In genomic region chr13:50214514-50214913, GRCh38 we compare ENCODE assay signal across 26 cellular contexts.
A peak's percentile ranks its signal among the peaks of the same experiment; 100 is the strongest.
DNase-seq lines count a peak whose midpoint lies in the region; ATAC-seq and TF ChIP-seq lines count a peak whose summit lies in the region.
"Had no signal": no experiment of that assay in that cellular context is flagged by ENCODE, and none has a peak within 500 bp of the region (broad histone marks: within the 10 kb centered on the region; RNA-seq: fewer than 3 reads in every experiment).

No MANE protein-coding gene starts in this region.

- H2BK120ac ChIP-seq in mesenchymal stem cell (ENCODE audit: low read depth, low read length) = no peak overlapping the region

- peaks cover 7% of the 10 kb centered on the region for H3K36me3 Mint-ChIP-seq in activated naive CD4-positive, alpha-beta T cell treated with anti-CD3 and anti-CD28 coated beads, Interleukin-2, amount 50 U/mL, for 24 hours
- H3K36me3 Mint-ChIP-seq in activated naive CD4-positive, alpha-beta T cell treated with anti-CD3 and anti-CD28 coated beads for 36 hours (ENCODE audit: low read depth) = peaks cover 3% of the 10 kb centered on the region

- intact Hi-C loops in activated naive CD4-positive, alpha-beta T cell treated with anti-CD3 and anti-CD28 coated beads for 36 hours (cut with micrococcal nuclease) = no loop called here
- intact Hi-C loops in esophagus muscularis mucosa (cut with DNase I) = no loop called here

- H3K79me1 ChIP-seq in mesenchymal stem cell (replicated peaks; ENCODE audit: low read length, poor library complexity, severe bottlenecking) = no peaks in the 10 kb centered on the region

- TF ChIP-seq CTCF in esophagus muscularis mucosa (IDR thresholded peaks at IDR 0.05) = no peak

- H2BK12ac ChIP-seq in mesenchymal stem cell (ENCODE audit: low read length in 2 of 2) = no peak overlapping the region

- H3K9me3 ChIP-seq in mesenchymal stem cell (ENCODE audit: control insufficient read depth, low read length) (peaks cover 22% of the 10 kb centered on the region), esophagus muscularis mucosa (peaks cover 0 to 7% (median 6%) of the 10 kb centered on the region in 4 donors)

- no peak overlapping the region for H4K91ac ChIP-seq in mesenchymal stem cell (ENCODE audit: low read length)

- H3K27me3 ChIP-seq in mesenchymal stem cell (ENCODE audit: control insufficient read depth in 1 of 2, insufficient read depth in 1 of 2, low read length in 2 of 2) (no peaks in the 10 kb centered on the region), esophagus muscularis mucosa (no peaks in the 10 kb centered on the region)

- H3K4me1 ChIP-seq in mesenchymal stem cell (ENCODE audit: control insufficient read depth, insufficient read depth, low read depth, low read length) (no peaks in the 10 kb centered on the region), esophagus muscularis mucosa (no peaks in the 10 kb centered on the region)

- CTCF ChIA-PET in activated naive CD4-positive, alpha-beta T cell treated with anti-CD3 and anti-CD28 coated beads for 36 hours (lab: Charles Lee) = no interaction called here

- no peak overlapping the region for H3K4me2 ChIP-seq in mesenchymal stem cell (ENCODE audit: low read length, poor library complexity, severe bottlenecking)
- H3K4me2 ChIP-seq: KMS-11 had no signal

- H3K27ac ChIP-seq in mesenchymal stem cell (ENCODE audit: low read length, poor library complexity, severe bottlenecking) (no peak overlapping the region), esophagus muscularis mucosa (replicated peaks in 1 of 4) (no peak overlapping the region)
- H3K27ac ChIP-seq: GM23248, KMS-11, SK-N-MC had no signal

- H3K27ac Mint-ChIP-seq in activated naive CD4-positive, alpha-beta T cell treated with anti-CD3 and anti-CD28 coated beads, Interleukin-2, amount 50 U/mL, for 24 hours = peak overlapping the region; percentile 31
- no peak overlapping the region for H3K27ac Mint-ChIP-seq in activated naive CD4-positive, alpha-beta T cell treated with anti-CD3 and anti-CD28 coated beads for 36 hours

- H3K4me3 ChIP-seq in mesenchymal stem cell (ENCODE audit: insufficient read depth in 1 of 2, low read depth in 1 of 2, low read length in 2 of 2) (no peak overlapping the region), esophagus muscularis mucosa (no peak overlapping the region)
- H3K4me3 ChIP-seq: GM23248, SK-N-MC had no signal

- no peak overlapping the region for H2BK15ac ChIP-seq in mesenchymal stem cell (ENCODE audit: low read depth, poor library complexity, severe bottlenecking)

- H2BK5ac ChIP-seq in mesenchymal stem cell (ENCODE audit: low read depth, low read length, poor library complexity, severe bottlenecking) = no peak overlapping the region

- H3K23ac ChIP-seq in mesenchymal stem cell (ENCODE audit: low read length in 2 of 2) = no peak overlapping the region

- no peak overlapping the region for H3K4ac ChIP-seq in mesenchymal stem cell (ENCODE audit: low read depth in 1 of 2, low read length in 2 of 2)

- H3K4me1 Mint-ChIP-seq in activated naive CD4-positive, alpha-beta T cell treated with anti-CD3 and anti-CD28 coated beads, Interleukin-2, amount 50 U/mL, for 24 hours = peaks cover 18% of the 10 kb centered on the region
- peaks cover 11% of the 10 kb centered on the region for H3K4me1 Mint-ChIP-seq in activated naive CD4-positive, alpha-beta T cell treated with anti-CD3 and anti-CD28 coated beads for 36 hours (ENCODE audit: low read depth)

- no peak overlapping the region for H3K14ac ChIP-seq in mesenchymal stem cell (ENCODE audit: low read length in 2 of 2)

- H3K9ac ChIP-seq in mesenchymal stem cell (ENCODE audit: low read length) = no peak overlapping the region
- H3K9ac ChIP-seq: GM23248, KMS-11 had no signal

- H3K18ac ChIP-seq in mesenchymal stem cell (ENCODE audit: low read depth in 1 of 2, low read length in 2 of 2) = no peak overlapping the region

- no peak overlapping the region for H2AFZ ChIP-seq in mesenchymal stem cell (ENCODE audit: low read depth, low read length)
- H2AFZ ChIP-seq: GM23248 had no signal

- no peaks in the 10 kb centered on the region for H3K27me3 Mint-ChIP-seq in activated naive CD4-positive, alpha-beta T cell treated with anti-CD3 and anti-CD28 coated beads, Interleukin-2, amount 50 U/mL, for 24 hours
- H3K27me3 Mint-ChIP-seq in activated naive CD4-positive, alpha-beta T cell treated with anti-CD3 and anti-CD28 coated beads for 36 hours (ENCODE audit: low read depth) = peaks cover 6% of the 10 kb centered on the region
- H3K27me3 Mint-ChIP-seq: CD4-positive, alpha-beta memory T cell had no signal

- no peak overlapping the region for H2AK5ac ChIP-seq in mesenchymal stem cell (ENCODE audit: low read length, severe bottlenecking)

- DNase-seq in activated naive CD4-positive, alpha-beta T cell treated with anti-CD3 and anti-CD28 coated beads for 36 hours = no peak
- DNase-seq in LoVo (ENCODE audit: low spot score) = peak; percentile 58
- peak; percentile 34 for DNase-seq in SW480 (ENCODE audit: low spot score)
- peak; percentile 28 for DNase-seq in mesenchymal stem cell
- no peak for DNase-seq in RPMI8226
- no peak for DNase-seq in esophagus muscularis mucosa (ENCODE audit: extremely low spot score)
- DNase-seq: C1 segment of cervical spinal cord, COR-L47, DMS53, GM23248, H7, IMR-90, MV-4-11, NCI-H1105 treated with DMSO at 0.1 percent for 48 hours, NCI-H146, NCI-H1930, NCI-H2107, NCI-H446, NCI-H524 treated with DMSO at 0.1 percent for 48 hours, NCI-H774, SIG-M5 had no signal

- H3K9me3 Mint-ChIP-seq in activated naive CD4-positive, alpha-beta T cell treated with anti-CD3 and anti-CD28 coated beads, Interleukin-2, amount 50 U/mL, for 24 hours = peaks cover 11% of the 10 kb centered on the region
- peaks cover 12% of the 10 kb centered on the region for H3K9me3 Mint-ChIP-seq in activated naive CD4-positive, alpha-beta T cell treated with anti-CD3 and anti-CD28 coated beads for 36 hours

- H3K36me3 ChIP-seq in mesenchymal stem cell (ENCODE audit: control insufficient read depth in 1 of 2, insufficient read depth in 2 of 2, low read depth in 1 of 2, low read length in 2 of 2) (no peaks in the 10 kb centered on the region), esophagus muscularis mucosa (no peaks in the 10 kb centered on the region)

- TF ChIP-seq POLR2A in esophagus muscularis mucosa (IDR thresholded peaks at IDR 0.05; ENCODE audit: low read depth) = no peak

- no peak overlapping the region for H4K8ac ChIP-seq in mesenchymal stem cell (ENCODE audit: low read length)

- no peak for TF ChIP-seq EP300 in esophagus muscularis mucosa (IDR thresholded peaks at IDR 0.05)

- H3K4me3 Mint-ChIP-seq in activated naive CD4-positive, alpha-beta T cell treated with anti-CD3 and anti-CD28 coated beads, Interleukin-2, amount 50 U/mL, for 24 hours = peak overlapping the region; percentile 41
- no peak overlapping the region for H3K4me3 Mint-ChIP-seq in activated naive CD4-positive, alpha-beta T cell treated with anti-CD3 and anti-CD28 coated beads for 36 hours

- ATAC-seq in GM18907 (IDR thresholded peaks at IDR 0.05; ENCODE audit: unreplicated experiment) = no peak

Comparison
In these comparisons a context has a peak if more than half of its experiments do, and no peak if none do; other contexts are left out.
1. DNase-seq: peak in LoVo (single experiment), SW480 (single experiment) and mesenchymal stem cell (single experiment); none in activated naive CD4-positive, alpha-beta T cell treated with anti-CD3 and anti-CD28 coated beads for 36 hours (single experiment), RPMI8226 (single experiment) and esophagus muscularis mucosa (single experiment).